Comparison of ENCODE assay signal across 8 cellular contexts in the genomic region with DNA sequence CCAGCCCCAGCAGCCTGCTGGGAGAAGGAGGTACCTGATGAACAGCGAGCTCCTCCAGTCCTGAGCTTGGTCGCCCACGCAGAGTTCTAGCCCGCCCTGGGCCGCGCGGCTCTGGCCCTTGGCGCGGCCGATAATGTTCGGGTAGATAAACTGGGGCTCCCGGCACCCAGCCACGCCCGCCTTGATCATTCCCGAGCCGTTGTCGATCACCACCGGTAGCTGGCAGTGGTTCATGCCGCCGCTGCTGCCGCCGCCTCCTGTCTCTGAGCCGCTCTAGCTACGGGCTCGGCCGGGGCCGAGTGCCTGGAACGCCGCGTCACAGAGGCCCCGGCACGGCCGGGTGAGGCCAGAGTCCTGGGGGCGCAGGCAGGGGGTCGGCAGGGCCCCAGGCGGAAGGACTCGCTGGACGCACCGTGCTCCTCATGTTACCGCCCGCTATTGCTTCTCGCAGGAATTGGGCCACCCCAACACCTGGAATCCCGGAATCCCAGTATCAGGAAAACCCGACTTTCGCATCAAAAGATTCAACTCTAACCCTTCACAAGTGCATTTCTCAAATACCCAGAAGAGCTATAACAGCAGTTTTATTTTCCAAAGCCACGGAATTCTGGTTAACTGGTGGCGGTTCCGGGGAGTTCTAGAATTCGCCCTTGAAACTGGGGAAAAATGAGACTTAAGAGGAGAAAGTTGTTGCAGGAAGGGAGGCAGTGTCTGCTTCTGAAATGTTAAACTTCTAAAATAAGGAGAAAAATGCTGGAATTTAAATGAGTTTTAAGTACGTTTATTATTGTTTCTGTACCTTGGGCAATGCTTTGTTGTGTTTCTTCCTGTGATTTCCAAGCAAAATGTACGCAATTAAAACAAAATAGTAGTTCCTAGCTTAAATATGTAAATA. TPM values are rescaled to one million over a fixed set of nuclear protein-coding genes. Genes with fewer than 3 reads are reported as not detected.
A peak's percentile ranks its signal among the peaks of the same experiment; 100 is the strongest.
DNase-seq lines count a peak whose midpoint lies in the region; ATAC-seq, FAIRE-seq and TF ChIP-seq lines count a peak whose summit lies in the region.

ACTRT3 (minus strand) TSS at position 275 of the 895 bp plus-strand sequence; CDS start at position 234, 41 bp downstream.

- ATAC-seq in central memory CD8-positive, alpha-beta T cell (replicated peaks; ENCODE audit: extremely low read depth, poor library complexity, severe bottlenecking) = no peak

- no peaks in the 10 kb centered on the region for H3K27me3 Mint-ChIP-seq in central memory CD8-positive, alpha-beta T cell

- DNase-seq in HCEC 1CT (peak; percentile 46), NCI-H1436 treated with DMSO at 0.1 percent for 48 hours (lab: John Stamatoyannopoulos, UW) (peak; percentile 17), keratinocyte (ENCODE audit: low read depth, low spot score) (no peak)
- peak; percentile 24 to 38 (median 26) for DNase-seq in activated CD4-positive, CD25-positive, alpha-beta regulatory T cell (lab: John Stamatoyannopoulos, UW)
- peak; percentile 21 to 27 for DNase-seq in central memory CD8-positive, alpha-beta T cell (ENCODE audit: low spot score in 2 of 2)
- peak; percentile 58 for DNase-seq in stimulated activated CD4-positive, alpha-beta T cell treated with anti-CD3 and anti-CD28 coated beads, Interleukin-12 subunit alpha, Interleukin-12 subunit beta, amount 100 ng/mL, for 4 hours
- no peak for DNase-seq in NK-92 treated with Interleukin-12 subunit alpha and Interleukin-12 subunit beta, amount 100 ng/mL, for 24 hours (lab: John Stamatoyannopoulos, UW)

- H3K9ac ChIP-seq in ES-I3 (ENCODE audit: low read depth, low read length) = peak within 1 kb of the TSS; percentile 90
- H3K9ac ChIP-seq in keratinocyte (ENCODE audit: control insufficient read depth, extremely low read depth, insufficient read depth, low read length) = peak within 1 kb of the TSS; percentile 72

- H2AFZ ChIP-seq in keratinocyte (ENCODE audit: control insufficient read depth, low read length) = peak within 1 kb of the TSS; percentile 62

- H3K4me3 ChIP-seq in keratinocyte (ENCODE audit: control insufficient read depth in 2 of 3, extremely low read depth in 1 of 3, insufficient read depth in 2 of 3, low read depth in 1 of 3, low read length in 3 of 3) = peak within 1 kb of the TSS; percentile 64 to 76 (median 65)

- peaks cover 41% of the 10 kb centered on the region for H3K4me1 Mint-ChIP-seq in central memory CD8-positive, alpha-beta T cell

- FAIRE-seq in keratinocyte (lab: Jason Lieb, UNC) = no peak

- dilution Hi-C loops in keratinocyte (cut with MboI; ENCODE audit: extremely low pct_ligation_motif_present, low sequenced_read_pairs) = no loop called here

- H3K4me1 ChIP-seq in ES-I3 (ENCODE audit: insufficient read depth, low read length) = no peaks in the 10 kb centered on the region
- H3K4me1 ChIP-seq in keratinocyte (ENCODE audit: control insufficient read depth, extremely low read depth, insufficient read depth, low read length) = peaks cover 6% of the 10 kb centered on the region

- no peaks in the 10 kb centered on the region for H3K9me1 ChIP-seq in keratinocyte (ENCODE audit: control insufficient read depth, extremely low read depth, insufficient read depth, low read length)

- no peaks in the 10 kb centered on the region for H4K20me1 ChIP-seq in keratinocyte (ENCODE audit: control insufficient read depth, extremely low read depth, insufficient read depth, low read length)

- peaks cover 40% of the 10 kb centered on the region for H3K36me3 Mint-ChIP-seq in central memory CD8-positive, alpha-beta T cell (ENCODE audit: insufficient read depth)

- H3K9me3 ChIP-seq in ES-I3 (ENCODE audit: control insufficient read depth, insufficient read depth, low read length) (no peaks in the 10 kb centered on the region; the same call in 1 of the 2 replicates), keratinocyte (ENCODE audit: control insufficient read depth, low read depth, low read length) (no peaks in the 10 kb centered on the region)

- peak in 2 of 3 experiments; percentile 24 to 26 for TF ChIP-seq CTCF in keratinocyte (optimal IDR thresholded peaks at IDR 0.05 in 1 of 3, IDR thresholded peaks at IDR 0.05 in 1 of 3, conservative IDR thresholded peaks at IDR 0.05 in 1 of 3; ENCODE audit: extremely low read depth in 1 of 3, insufficient read depth in 2 of 3, low read length in 3 of 3)

- H3K9me3 Mint-ChIP-seq in central memory CD8-positive, alpha-beta T cell = peaks cover 5% of the 10 kb centered on the region

- H3K36me3 ChIP-seq in ES-I3 (ENCODE audit: insufficient read depth, low read length) (no peaks in the 10 kb centered on the region), keratinocyte (ENCODE audit: control insufficient read depth in 2 of 2, extremely low read depth in 1 of 2, insufficient read depth in 2 of 2, low read length in 2 of 2) (no peaks in the 10 kb centered on the region)

- no peaks in the 10 kb centered on the region for H3K27me3 ChIP-seq in keratinocyte (ENCODE audit: control insufficient read depth, extremely low read depth, insufficient read depth, low read length)

- peak within 1 kb of the TSS; percentile 70 for H3K27ac Mint-ChIP-seq in central memory CD8-positive, alpha-beta T cell (ENCODE audit: low read depth)

- H3K4me2 ChIP-seq in keratinocyte (ENCODE audit: control insufficient read depth, extremely low read depth, insufficient read depth, low read depth, low read length) = peak within 1 kb of the TSS; percentile 57

- H3K27ac ChIP-seq in keratinocyte (ENCODE audit: control insufficient read depth, insufficient read depth, low read length) = peak within 1 kb of the TSS; percentile 58

- peaks cover 13% of the 10 kb centered on the region for H3K79me2 ChIP-seq in keratinocyte (ENCODE audit: control insufficient read depth, insufficient read depth, low read length)

- peak within 1 kb of the TSS; percentile 81 for H3K4me3 Mint-ChIP-seq in central memory CD8-positive, alpha-beta T cell

RNA-seq across cellular contexts. Expression of gene ACTRT3, which starts in this region (rescaled TPM):
- polyA plus RNA-seq in keratinocyte = 2.5 to 3.4 TPM (median 2.9 TPM) in 3 replicates
- 0.17 TPM for polyA plus RNA-seq in keratinocyte (2011; ENCODE audit: low read depth)
- polyA plus RNA-seq in keratinocyte (2011; cell fraction: cytosol; rRNA removed) = 2.5 and 3.2 TPM in 2 replicates
- 3.0 and 3.3 TPM in 2 replicates for polyA plus RNA-seq in keratinocyte (2011; cell fraction: nucleus; rRNA removed)
- 0.75 and 4.5 TPM in 2 replicates for polyA plus RNA-seq in keratinocyte (2012; ENCODE audit: low replicate concordance)
- polyA minus RNA-seq in keratinocyte = 0.59 to 2.9 TPM (median 0.74 TPM) in 3 replicates
- 1.5 TPM for polyA minus RNA-seq in keratinocyte (2011; cell fraction: cytosol; rRNA and poly(A)+ RNA removed)
- 1.8 and 3.2 TPM in 2 replicates for polyA minus RNA-seq in keratinocyte (2011; cell fraction: nucleus; rRNA and poly(A)+ RNA removed)

Comparison
In these comparisons a context has a peak if more than half of its experiments do, and no peak if none do; other contexts are left out.
1. DNase-seq: peak in HCEC 1CT (single experiment), NCI-H1436 treated with DMSO at 0.1 percent for 48 hours (single experiment), activated CD4-positive, CD25-positive, alpha-beta regulatory T cell (4 of 4), central memory CD8-positive, alpha-beta T cell (2 of 2) and stimulated activated CD4-positive, alpha-beta T cell treated with anti-CD3 and anti-CD28 coated beads, Interleukin-12 subunit alpha, Interleukin-12 subunit beta, amount 100 ng/mL, for 4 hours (single experiment); none in keratinocyte (single experiment) and NK-92 treated with Interleukin-12 subunit alpha and Interleukin-12 subunit beta, amount 100 ng/mL, for 24 hours (single experiment).